Comparison of ENCODE assay signal across 24 cellular contexts in the genomic region with DNA sequence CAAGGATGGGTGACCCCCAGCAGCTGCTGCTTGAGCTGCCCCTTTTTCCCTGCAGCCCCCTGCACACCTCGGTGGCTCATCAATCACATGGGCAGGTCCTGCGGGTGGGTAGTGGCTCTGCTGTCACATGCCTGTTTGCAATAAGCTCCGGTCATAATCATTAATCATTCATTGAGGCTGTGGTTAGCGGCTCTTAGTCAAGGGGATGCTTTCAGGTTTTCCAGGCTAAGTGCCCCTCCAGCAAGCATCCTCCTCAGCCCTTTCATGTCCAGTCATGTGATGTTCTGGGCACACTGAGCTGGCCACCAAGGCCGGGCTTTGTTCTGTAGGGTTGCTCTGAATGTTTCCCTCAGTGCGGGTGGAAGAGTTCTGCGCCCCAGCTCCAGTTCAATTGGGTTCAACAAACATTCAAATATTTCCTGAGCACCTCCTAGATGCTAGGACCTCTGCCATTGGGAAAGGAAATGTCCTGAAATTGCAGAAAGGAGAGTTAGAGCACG.
"Had no signal": no experiment of that assay in that cellular context is flagged by ENCODE, and none has a peak within 500 bp of the region (broad histone marks: within the 10 kb centered on the region; RNA-seq: fewer than 3 reads in every experiment).

No MANE protein-coding gene starts in this region.

- DNase-seq: activated CD4-positive, alpha-beta memory T cell treated with anti-CD3 and anti-CD28 coated beads for 36 hours; activated CD4-positive, alpha-beta T cell treated with anti-CD3 and anti-CD28 coated beads, Interleukin-2, amount 10 ng/mL, durations not matched to agents 7 days and 5 days; activated CD4-positive, CD25-positive, alpha-beta regulatory T cell; activated CD8-positive, alpha-beta memory T cell treated with anti-CD3 and anti-CD28 coated beads for 24 hours; activated effector memory CD4-positive, alpha-beta T cell treated with anti-CD3 and anti-CD28 coated beads, Interleukin-2, amount 50 U/mL, for 16 hours; activated naive CD4-positive, alpha-beta T cell treated with Interleukin-2 at 50 U/mL for 16 hours; activated naive CD8-positive, alpha-beta T cell treated with anti-CD3 and anti-CD28 coated beads, Interleukin-2, amount 50 U/mL, for 24 hours; activated T-cell treated with anti-CD3 and anti-CD28 coated beads, Interleukin-2, amount 50 U/mL, for 4 hours; amniotic stem cell; body of pancreas; NCI-H1048; NCI-H1417; NCI-H1694; NCI-H2029; NCI-H2107; NCI-H345; NCI-H510A; NCI-H526 treated with DMSO at 0.1 percent for 48 hours; NCI-H82; T-helper 1 cell had no signal

- H3K4me3 ChIP-seq: ascending aorta, body of pancreas, SK-N-MC had no signal

- H3K27me3 ChIP-seq: ascending aorta, body of pancreas had no signal

- H3K36me3 Mint-ChIP-seq: activated CD4-positive, alpha-beta memory T cell treated with anti-CD3 and anti-CD28 coated beads for 36 hours; activated naive CD4-positive, alpha-beta T cell treated with anti-CD3 and anti-CD28 coated beads, Interleukin-2, amount 50 U/mL, for 72 hours had no signal

- H3K36me3 ChIP-seq: ascending aorta had no signal

- ATAC-seq: activated naive CD4-positive, alpha-beta T cell treated with anti-CD3 and anti-CD28 coated beads, Interleukin-2, amount 50 U/mL, for 72 hours; activated naive CD8-positive, alpha-beta T cell treated with anti-CD3 and anti-CD28 coated beads, Interleukin-2, amount 50 U/mL, for 24 hours; body of pancreas; Right ventricle myocardium inferior had no signal

- H3K27ac Mint-ChIP-seq: activated CD4-positive, alpha-beta memory T cell treated with anti-CD3 and anti-CD28 coated beads for 36 hours; activated CD4-positive, alpha-beta T cell treated with anti-CD3 and anti-CD28 coated beads, Interleukin-2, amount 10 ng/mL, durations not matched to agents 7 days and 5 days; activated naive CD4-positive, alpha-beta T cell treated with anti-CD3 and anti-CD28 coated beads, Interleukin-2, amount 50 U/mL, for 72 hours; activated naive CD8-positive, alpha-beta T cell treated with anti-CD3 and anti-CD28 coated beads, Interleukin-2, amount 50 U/mL, for 24 hours had no signal

- H3K9me3 Mint-ChIP-seq: activated CD4-positive, alpha-beta memory T cell treated with anti-CD3 and anti-CD28 coated beads for 36 hours; activated CD4-positive, alpha-beta T cell treated with anti-CD3 and anti-CD28 coated beads, Interleukin-2, amount 10 ng/mL, durations not matched to agents 7 days and 5 days; activated naive CD4-positive, alpha-beta T cell treated with anti-CD3 and anti-CD28 coated beads, Interleukin-2, amount 50 U/mL, for 72 hours; activated naive CD8-positive, alpha-beta T cell treated with anti-CD3 and anti-CD28 coated beads, Interleukin-2, amount 50 U/mL, for 24 hours; activated T-cell treated with anti-CD3 and anti-CD28 coated beads, Interleukin-2, amount 50 U/mL, for 4 hours had no signal

- H3K27me3 Mint-ChIP-seq: activated CD4-positive, alpha-beta T cell treated with anti-CD3 and anti-CD28 coated beads, Interleukin-2, amount 10 ng/mL, durations not matched to agents 7 days and 5 days had no signal

- H3K4me1 Mint-ChIP-seq: activated naive CD8-positive, alpha-beta T cell treated with anti-CD3 and anti-CD28 coated beads, Interleukin-2, amount 50 U/mL, for 24 hours had no signal

- H3K4me3 Mint-ChIP-seq: activated CD4-positive, alpha-beta memory T cell treated with anti-CD3 and anti-CD28 coated beads for 36 hours; activated CD4-positive, alpha-beta T cell treated with anti-CD3 and anti-CD28 coated beads, Interleukin-2, amount 10 ng/mL, durations not matched to agents 7 days and 5 days; activated naive CD8-positive, alpha-beta T cell treated with anti-CD3 and anti-CD28 coated beads, Interleukin-2, amount 50 U/mL, for 24 hours; activated T-cell treated with anti-CD3 and anti-CD28 coated beads, Interleukin-2, amount 50 U/mL, for 4 hours had no signal
